ENCODE assay signal across 1 cellular context in genomic region chr11:66362481-66363147, GRCh38.
TF ChIP-seq lines count a peak whose summit lies in the region.

No MANE protein-coding gene starts in this region.

TF ChIP-seq in HepG2, 621 proteins besides CTCF, POLR2A, EP300 and RAD21:
- TF ChIP-seq AGO2 (optimal IDR thresholded peaks at IDR 0.05; ENCODE audit: low read depth, low read length) (peak; percentile 63), SCMH1 (CRISPR knock-in tag; IDR thresholded peaks at IDR 0.05; ENCODE audit: borderline replicate concordance) (no peak), ZNF629 (CRISPR knock-in tag; conservative IDR thresholded peaks at IDR 0.05) (peak; percentile 79), CHD4 (IDR thresholded peaks at IDR 0.05; ENCODE audit: borderline replicate concordance, low read length) (peak; percentile 37; the same call in 1 of the 2 replicates), ZNF563 (CRISPR knock-in tag; IDR thresholded peaks at IDR 0.05) (no peak), ZMYM3 (CRISPR knock-in tag; IDR thresholded peaks at IDR 0.05) (0 out of 2 replicates have a peak, but pooled peaks have one; percentile 40), NFKB2 (CRISPR knock-in tag; IDR thresholded peaks at IDR 0.05; ENCODE audit: borderline replicate concordance) (no peak)
TF ChIP-seq in HepG2: peak in this region for 4.
